In the genomic region with DNA sequence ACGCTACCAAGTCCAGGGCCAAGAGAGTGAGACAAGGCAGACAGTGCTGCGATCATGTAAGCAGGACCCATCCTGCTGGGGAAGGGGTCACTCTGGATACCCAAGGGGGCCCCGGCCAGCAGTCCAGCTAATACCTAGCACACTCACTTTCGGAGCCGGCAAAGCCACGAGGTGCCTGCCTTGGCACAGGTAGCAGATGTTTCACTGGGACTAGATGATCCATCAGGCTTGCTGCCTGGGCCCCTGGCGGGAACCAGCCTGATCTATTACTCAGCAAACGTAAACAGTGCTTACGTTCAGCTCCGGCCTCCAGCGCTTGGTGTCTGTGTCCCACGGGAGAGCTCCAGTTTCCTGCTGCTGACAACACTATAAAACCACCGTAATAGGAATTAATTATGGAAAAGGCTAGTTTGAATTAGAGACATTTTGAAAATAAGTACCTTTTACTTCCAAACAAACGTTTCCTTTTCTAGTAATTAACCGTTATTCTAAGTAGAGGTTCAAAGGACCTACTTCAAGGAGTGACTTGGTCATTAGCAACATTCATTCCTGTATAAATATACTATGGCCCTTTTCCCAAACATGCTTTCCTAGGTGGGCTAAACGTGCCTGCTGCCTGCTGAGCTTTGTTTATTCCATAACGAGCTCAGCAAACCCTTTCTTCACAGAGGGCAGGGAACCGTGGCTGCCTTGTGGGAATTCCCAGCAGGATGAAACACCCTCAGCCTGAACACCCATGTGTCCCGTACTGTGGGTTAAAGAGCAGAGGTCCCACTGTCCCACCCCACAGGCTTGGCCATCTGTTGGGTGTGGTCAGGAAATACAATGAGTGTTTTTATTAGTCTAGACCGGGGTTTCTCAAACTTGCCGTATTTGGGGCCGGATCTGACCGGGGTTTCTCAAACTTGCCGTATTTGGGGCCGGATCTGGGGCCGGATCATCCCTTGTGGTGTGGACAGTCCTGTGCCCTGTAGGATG, we compare ENCODE assay signal across 9 cellular contexts. TPM values are rescaled to one million over a fixed set of nuclear protein-coding genes. Genes with fewer than 3 reads are reported as not detected.
A peak's percentile ranks its signal among the peaks of the same experiment; 100 is the strongest.
DNase-seq lines count a peak whose midpoint lies in the region; ATAC-seq, FAIRE-seq and TF ChIP-seq lines count a peak whose summit lies in the region.
"Had no signal": no experiment of that assay in that cellular context is flagged by ENCODE, and none has a peak within 500 bp of the region (broad histone marks: within the 10 kb centered on the region; RNA-seq: fewer than 3 reads in every experiment).

No MANE protein-coding gene starts in this region.

- H3K27ac ChIP-seq in gastroesophageal sphincter (peak overlapping the region in 3 of 4 donors; percentile 56 to 76 (median 68)), subcutaneous abdominal adipose tissue (ENCODE audit: low read depth, low read length) (peak overlapping the region; percentile 35), body of pancreas (no peak overlapping the region)

- H3K9ac ChIP-seq in subcutaneous abdominal adipose tissue (ENCODE audit: low read length in 5 of 5) = peak overlapping the region in 2 of 5 donors; percentile 21 to 77

- H3K4me3 ChIP-seq in gastroesophageal sphincter = no peak overlapping the region
- peak overlapping the region in 3 of 5 donors; percentile 4 to 32 (median 9) for H3K4me3 ChIP-seq in subcutaneous abdominal adipose tissue (ENCODE audit: low read depth in 1 of 5, low read length in 5 of 5)
- no peak overlapping the region for H3K4me3 ChIP-seq in body of pancreas

- intact Hi-C loops in body of pancreas (cut with DNase I) = no loop called here

- FAIRE-seq in RCC 7860 (lab: Jason Lieb, UNC) = no peak

- no peak for TF ChIP-seq CTCF in gastroesophageal sphincter (IDR thresholded peaks at IDR 0.05)
- no peak for TF ChIP-seq CTCF in body of pancreas (IDR thresholded peaks at IDR 0.05)

- no peaks in the 10 kb centered on the region for H3K27me3 ChIP-seq in gastroesophageal sphincter
- H3K27me3 ChIP-seq in subcutaneous abdominal adipose tissue (ENCODE audit: control insufficient read depth in 5 of 5, insufficient read depth in 4 of 5, low read length in 5 of 5) = no peaks in the 10 kb centered on the region
- H3K27me3 ChIP-seq in body of pancreas = no peaks in the 10 kb centered on the region

- H3K9me3 ChIP-seq in gastroesophageal sphincter = no peaks in the 10 kb centered on the region
- H3K9me3 ChIP-seq in subcutaneous abdominal adipose tissue (ENCODE audit: control insufficient read depth in 5 of 5, low read length in 5 of 5) = no peaks in the 10 kb centered on the region
- H3K9me3 ChIP-seq in body of pancreas = no peaks in the 10 kb centered on the region

- TF ChIP-seq EP300 in gastroesophageal sphincter (IDR thresholded peaks at IDR 0.05) = no peak

- DNase-seq in LHCN-M2 (ENCODE audit: low read depth) (peak; percentile 78), RCC 7860 (ENCODE audit: low spot score) (peak; percentile 31), activated gamma-delta T cell (lab: John Stamatoyannopoulos, UW) (no peak), cerebellar nuclear complex (lab: John Stamatoyannopoulos, UW) (no peak), body of pancreas (no peak)
- DNase-seq: activated CD4-positive, alpha-beta T cell treated with anti-CD3 and anti-CD28 coated beads, Interleukin-2, amount 50 U/mL, for 4 hours; KG1 had no signal

- H3K36me3 ChIP-seq in gastroesophageal sphincter (no peaks in the 10 kb centered on the region), subcutaneous abdominal adipose tissue (ENCODE audit: control insufficient read depth in 5 of 5, insufficient read depth in 5 of 5, low read length in 5 of 5) (peaks cover 0 to 4% (median 0%) of the 10 kb centered on the region in 5 donors), body of pancreas (replicated peaks in 1 of 2; ENCODE audit: insufficient read depth in 1 of 2, low read depth in 2 of 2) (no peaks in the 10 kb centered on the region)

- no peak for TF ChIP-seq POLR2A in gastroesophageal sphincter (IDR thresholded peaks at IDR 0.05)
- TF ChIP-seq POLR2A in body of pancreas (IDR thresholded peaks at IDR 0.05) = no peak

- H3K4me1 ChIP-seq in gastroesophageal sphincter (peaks cover 0 to 19% (median 0%) of the 10 kb centered on the region in 3 donors), subcutaneous abdominal adipose tissue (ENCODE audit: control insufficient read depth in 5 of 5, insufficient read depth in 5 of 5, low read length in 5 of 5) (peaks cover 14 to 32% (median 22%) of the 10 kb centered on the region in 5 donors), body of pancreas (peaks cover 8% of the 10 kb centered on the region)

- 19 to 20% methylated on average over 6 to 15 of the region's 26 CpGs for WGBS in gastroesophageal sphincter (ENCODE audit: low coverage in 1 of 2), 2 donors
- 71 to 73% methylated on average over 25 to 26 of the region's 26 CpGs for WGBS in body of pancreas, 2 donors

- ATAC-seq in gastroesophageal sphincter (peak; percentile 78), body of pancreas (no peak)

RNA-seq across cellular contexts. Expression of gene SLC22A23, which starts 18.4 kb away (rescaled TPM):
- total RNA-seq in LHCN-M2 (2014; rRNA removed) (0.77 and 1.6 TPM in 2 replicates), gastroesophageal sphincter (10 to 100 TPM in 1 of 4 donors, 1 to 10 TPM in 3; 6.2 to 10.8 (median 7.8) TPM), body of pancreas (10 to 100 TPM; 20.4 to 32.2 TPM)
- 1.3 TPM for polyA plus RNA-seq in LHCN-M2 (2012)

Comparison
In these comparisons a context has a peak if more than half of its experiments do, and no peak if none do; other contexts are left out.
1. DNase-seq: peak in LHCN-M2 (single experiment) and RCC 7860 (single experiment); none in activated gamma-delta T cell (single experiment), cerebellar nuclear complex (0 of 2) and body of pancreas (0 of 4).
2. H3K27ac ChIP-seq: peak in gastroesophageal sphincter (3 of 4) and subcutaneous abdominal adipose tissue (single experiment); none in body of pancreas (0 of 4).
3. H3K4me3 ChIP-seq: peak in subcutaneous abdominal adipose tissue (3 of 5); none in gastroesophageal sphincter (0 of 2) and body of pancreas (0 of 2).